8 cellular contexts compared by ENCODE assay signal in the genomic region with DNA sequence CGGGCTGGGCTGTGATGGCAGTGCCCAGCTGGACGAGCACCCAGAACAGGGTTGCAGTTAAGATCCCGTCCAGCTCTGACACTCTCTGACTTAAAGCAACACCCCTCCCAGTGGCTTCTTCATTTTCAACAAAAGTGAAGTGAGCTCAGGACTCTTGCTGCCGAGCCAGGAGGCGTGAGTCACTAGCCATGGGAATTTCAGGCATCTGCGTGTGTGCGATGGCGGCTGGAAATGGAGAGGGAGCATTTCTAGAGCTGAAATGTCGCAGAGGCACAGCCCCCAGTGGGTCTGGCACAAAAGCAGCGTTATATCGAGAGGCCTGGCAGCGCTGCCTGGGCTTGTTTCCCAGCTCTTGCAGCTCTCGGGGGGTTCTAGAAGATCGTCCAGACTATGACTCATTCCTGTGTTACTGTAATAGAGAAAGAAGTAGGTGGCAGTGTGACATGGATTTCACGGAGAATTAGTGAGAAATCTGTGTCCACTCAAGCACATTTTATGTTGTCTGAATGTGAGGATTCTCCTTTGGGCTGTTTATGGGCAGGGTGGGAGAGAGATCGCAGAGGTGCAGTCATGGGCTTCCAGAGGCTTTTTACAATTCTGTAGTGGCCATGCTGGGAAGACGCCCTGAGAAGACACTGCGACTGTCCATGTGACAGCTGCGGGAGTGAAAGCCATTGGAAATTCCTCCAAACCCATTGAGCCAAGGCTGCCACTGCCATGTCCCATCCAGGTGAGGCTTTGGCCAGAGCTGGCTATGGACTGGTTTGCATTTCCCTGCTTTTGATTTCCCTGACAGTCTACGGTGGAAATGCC.
DNase-seq lines count a peak whose midpoint lies in the region; ATAC-seq and TF ChIP-seq lines count a peak whose summit lies in the region.

No MANE protein-coding gene starts in this region.

- H3K4me3 ChIP-seq in GM23338 (no peak overlapping the region), left ventricle myocardium inferior (peak overlapping the region; percentile 50)

- H3K9me2 ChIP-seq in GM23338 (ENCODE audit: insufficient read depth), result peaks cover 4% of the 10 kb centered on the region; the same call in 1 of the 2 replicates

- H3K4me1 Mint-ChIP-seq in GM23338, result no peaks in the 10 kb centered on the region; the same call in 2 of the 3 replicates

- H3K27me3 ChIP-seq in GM23338 (ENCODE audit: insufficient read depth), result no peaks in the 10 kb centered on the region
- H3K27me3 ChIP-seq in left ventricle myocardium inferior (ENCODE audit: low read depth), result no peaks in the 10 kb centered on the region

- H3F3A ChIP-seq in GM23338 (replicated peaks; ENCODE audit: low read depth), result no peaks in the 10 kb centered on the region

- H3K27ac Mint-ChIP-seq in GM23338, result no peak overlapping the region

- no peak overlapping the region for H3K4me2 ChIP-seq in GM23338

- no peaks in the 10 kb centered on the region; the same call in 2 of the 3 replicates for H3K9me3 Mint-ChIP-seq in GM23338

- H3K27ac ChIP-seq in GM23338 (ENCODE audit: low read depth) (no peak overlapping the region), angular gyrus (ENCODE audit: low read depth, low read length) (peak overlapping the region; percentile 74), left ventricle myocardium inferior (replicated peaks) (peak overlapping the region; percentile 84)

- H3K4me1 ChIP-seq in GM23338 (ENCODE audit: insufficient read depth), result no peaks in the 10 kb centered on the region
- peaks cover 44% of the 10 kb centered on the region for H3K4me1 ChIP-seq in left ventricle myocardium inferior

- TF ChIP-seq CTCF in GM23338 (conservative IDR thresholded peaks at IDR 0.05; ENCODE audit: low read depth in 2 of 2) (no peak), left ventricle myocardium inferior (IDR thresholded peaks at IDR 0.05; ENCODE audit: borderline replicate concordance) (no peak)

- intact Hi-C loops in left ventricle myocardium inferior (cut with micrococcal nuclease), result no loop called here

- H2AFZ ChIP-seq in GM23338, result 0 out of 2 replicates have a peak overlapping the region, but pooled peaks have one; percentile 28

- H3K36me3 ChIP-seq in GM23338 (ENCODE audit: insufficient read depth) (no peaks in the 10 kb centered on the region), left ventricle myocardium inferior (no peaks in the 10 kb centered on the region)

- no peaks in the 10 kb centered on the region for H3K9me3 ChIP-seq in left ventricle myocardium inferior (replicated peaks)

- no peaks in the 10 kb centered on the region; the same call in 2 of the 3 replicates for H3K36me3 Mint-ChIP-seq in GM23338 (ENCODE audit: low read depth)

- no peaks in the 10 kb centered on the region for H3K27me3 Mint-ChIP-seq in GM23338 (ENCODE audit: insufficient read depth, low read depth, poor library complexity)

- H3K79me2 ChIP-seq in GM23338 (replicated peaks; ENCODE audit: insufficient read depth), result no peaks in the 10 kb centered on the region

- ATAC-seq in GM23338, result no peak

- no peak overlapping the region for H3K4me3 Mint-ChIP-seq in GM23338

- no peaks in the 10 kb centered on the region for H4K20me1 ChIP-seq in GM23338 (replicated peaks; ENCODE audit: insufficient read depth)

- DNase-seq in GM23338 (ENCODE audit: low spot score) (no peak), left ventricle myocardium inferior (peak; percentile 74), renal cortical epithelial cell (ENCODE audit: low read depth) (peak; percentile 83), NCI-H345 treated with DMSO at 0.1 percent for 48 hours (lab: John Stamatoyannopoulos, UW; ENCODE audit: unreplicated experiment) (no peak), NCI-H187 treated with DMSO at 0.1 percent for 48 hours (lab: John Stamatoyannopoulos, UW) (no peak), NCI-H1417 (lab: John Stamatoyannopoulos, UW) (no peak), NOMO-1 treated with DMSO at 0.1 percent for 48 hours (lab: John Stamatoyannopoulos, UW; ENCODE audit: unreplicated experiment) (no peak)

TF ChIP-seq in GM23338, 12 proteins besides CTCF, POLR2A, EP300 and RAD21:
- TF ChIP-seq ZNF331 (CRISPR knock-in tag; IDR thresholded peaks at IDR 0.05; ENCODE audit: low read depth) (no peak), ZNF114 (CRISPR knock-in tag; IDR thresholded peaks at IDR 0.05) (no peak), EZH2 (IDR thresholded peaks at IDR 0.05; ENCODE audit: low read depth, unreplicated experiment) (no peak), NANOG (IDR thresholded peaks at IDR 0.05; ENCODE audit: borderline replicate concordance) (no peak)
- TF ChIP-seq, protein P1, sequence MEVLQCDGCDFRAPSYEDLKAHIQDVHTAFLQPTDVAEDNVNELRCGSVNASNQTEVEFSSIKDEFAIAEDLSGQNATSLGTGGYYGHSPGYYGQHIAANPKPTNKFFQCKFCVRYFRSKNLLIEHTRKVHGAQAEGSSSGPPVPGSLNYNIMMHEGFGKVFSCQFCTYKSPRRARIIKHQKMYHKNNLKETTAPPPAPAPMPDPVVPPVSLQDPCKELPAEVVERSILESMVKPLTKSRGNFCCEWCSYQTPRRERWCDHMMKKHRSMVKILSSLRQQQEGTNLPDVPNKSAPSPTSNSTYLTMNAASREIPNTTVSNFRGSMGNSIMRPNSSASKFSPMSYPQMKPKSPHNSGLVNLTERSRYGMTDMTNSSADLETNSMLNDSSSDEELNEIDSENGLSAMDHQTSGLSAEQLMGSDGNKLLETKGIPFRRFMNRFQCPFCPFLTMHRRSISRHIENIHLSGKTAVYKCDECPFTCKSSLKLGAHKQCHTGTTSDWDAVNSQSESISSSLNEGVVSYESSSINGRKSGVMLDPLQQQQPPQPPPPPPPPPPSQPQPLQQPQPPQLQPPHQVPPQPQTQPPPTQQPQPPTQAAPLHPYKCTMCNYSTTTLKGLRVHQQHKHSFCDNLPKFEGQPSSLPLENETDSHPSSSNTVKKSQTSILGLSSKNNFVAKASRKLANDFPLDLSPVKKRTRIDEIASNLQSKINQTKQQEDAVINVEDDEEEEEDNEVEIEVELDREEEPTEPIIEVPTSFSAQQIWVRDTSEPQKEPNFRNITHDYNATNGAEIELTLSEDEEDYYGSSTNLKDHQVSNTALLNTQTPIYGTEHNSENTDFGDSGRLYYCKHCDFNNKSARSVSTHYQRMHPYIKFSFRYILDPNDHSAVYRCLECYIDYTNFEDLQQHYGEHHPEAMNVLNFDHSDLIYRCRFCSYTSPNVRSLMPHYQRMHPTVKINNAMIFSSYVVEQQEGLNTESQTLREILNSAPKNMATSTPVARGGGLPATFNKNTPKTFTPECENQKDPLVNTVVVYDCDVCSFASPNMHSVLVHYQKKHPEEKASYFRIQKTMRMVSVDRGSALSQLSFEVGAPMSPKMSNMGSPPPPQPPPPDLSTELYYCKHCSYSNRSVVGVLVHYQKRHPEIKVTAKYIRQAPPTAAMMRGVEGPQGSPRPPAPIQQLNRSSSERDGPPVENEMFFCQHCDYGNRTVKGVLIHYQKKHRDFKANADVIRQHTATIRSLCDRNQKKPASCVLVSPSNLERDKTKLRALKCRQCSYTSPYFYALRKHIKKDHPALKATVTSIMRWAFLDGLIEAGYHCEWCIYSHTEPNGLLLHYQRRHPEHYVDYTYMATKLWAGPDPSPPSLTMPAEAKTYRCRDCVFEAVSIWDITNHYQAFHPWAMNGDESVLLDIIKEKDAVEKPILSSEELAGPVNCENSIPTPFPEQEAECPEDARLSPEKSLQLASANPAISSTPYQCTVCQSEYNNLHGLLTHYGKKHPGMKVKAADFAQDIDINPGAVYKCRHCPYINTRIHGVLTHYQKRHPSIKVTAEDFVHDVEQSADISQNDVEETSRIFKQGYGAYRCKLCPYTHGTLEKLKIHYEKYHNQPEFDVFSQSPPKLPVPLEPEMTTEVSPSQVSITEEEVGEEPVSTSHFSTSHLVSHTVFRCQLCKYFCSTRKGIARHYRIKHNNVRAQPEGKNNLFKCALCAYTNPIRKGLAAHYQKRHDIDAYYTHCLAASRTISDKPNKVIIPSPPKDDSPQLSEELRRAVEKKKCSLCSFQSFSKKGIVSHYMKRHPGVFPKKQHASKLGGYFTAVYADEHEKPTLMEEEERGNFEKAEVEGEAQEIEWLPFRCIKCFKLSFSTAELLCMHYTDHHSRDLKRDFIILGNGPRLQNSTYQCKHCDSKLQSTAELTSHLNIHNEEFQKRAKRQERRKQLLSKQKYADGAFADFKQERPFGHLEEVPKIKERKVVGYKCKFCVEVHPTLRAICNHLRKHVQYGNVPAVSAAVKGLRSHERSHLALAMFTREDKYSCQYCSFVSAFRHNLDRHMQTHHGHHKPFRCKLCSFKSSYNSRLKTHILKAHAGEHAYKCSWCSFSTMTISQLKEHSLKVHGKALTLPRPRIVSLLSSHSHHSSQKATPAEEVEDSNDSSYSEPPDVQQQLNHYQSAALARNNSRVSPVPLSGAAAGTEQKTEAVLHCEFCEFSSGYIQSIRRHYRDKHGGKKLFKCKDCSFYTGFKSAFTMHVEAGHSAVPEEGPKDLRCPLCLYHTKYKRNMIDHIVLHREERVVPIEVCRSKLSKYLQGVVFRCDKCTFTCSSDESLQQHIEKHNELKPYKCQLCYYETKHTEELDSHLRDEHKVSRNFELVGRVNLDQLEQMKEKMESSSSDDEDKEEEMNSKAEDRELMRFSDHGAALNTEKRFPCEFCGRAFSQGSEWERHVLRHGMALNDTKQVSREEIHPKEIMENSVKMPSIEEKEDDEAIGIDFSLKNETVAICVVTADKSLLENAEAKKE (CRISPR knock-in tag; IDR thresholded peaks at IDR 0.05), result no peak

Comparison
In these comparisons a context has a peak if more than half of its experiments do, and no peak if none do; other contexts are left out.
1. DNase-seq: peak in left ventricle myocardium inferior (single experiment) and renal cortical epithelial cell (single experiment); none in GM23338 (single experiment), NCI-H345 treated with DMSO at 0.1 percent for 48 hours (single experiment), NCI-H187 treated with DMSO at 0.1 percent for 48 hours (single experiment), NCI-H1417 (0 of 3) and NOMO-1 treated with DMSO at 0.1 percent for 48 hours (single experiment).